ENCODE assay signal across 8 cellular contexts in the genomic region with DNA sequence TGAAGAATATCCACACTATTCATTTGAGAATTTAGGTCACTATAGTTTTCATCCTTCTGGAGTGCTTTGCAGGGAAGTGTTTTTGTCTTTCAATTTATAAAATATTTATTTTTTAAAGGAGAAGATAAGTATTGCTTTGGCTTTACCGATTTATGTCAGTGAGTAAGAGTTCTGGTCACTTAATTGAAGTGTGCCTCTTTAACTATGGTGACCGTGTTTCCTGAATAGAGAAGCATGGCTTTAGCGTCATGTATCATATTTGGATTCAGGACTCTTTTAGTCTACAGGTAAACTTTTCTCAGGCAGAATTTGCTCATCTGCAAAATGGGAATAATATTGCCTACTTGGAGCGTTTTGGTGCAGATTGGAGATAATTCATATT. TPM values are rescaled to one million over a fixed set of nuclear protein-coding genes. Genes with fewer than 3 reads are reported as not detected.
DNase-seq lines count a peak whose midpoint lies in the region; ATAC-seq and TF ChIP-seq lines count a peak whose summit lies in the region.

No MANE protein-coding gene starts in this region.

- ATAC-seq in HG03354 (IDR thresholded peaks at IDR 0.05; ENCODE audit: poor library complexity, severe bottlenecking, unreplicated experiment): peak; percentile 14
- ATAC-seq in body of pancreas: no peak
- no peak for ATAC-seq in mucosa of descending colon

- H3K27ac Mint-ChIP-seq in CD14-positive monocyte: peak overlapping the region; percentile 92 to 98 (median 97)

- H3K4me1 ChIP-seq in body of pancreas (peaks cover 16% of the 10 kb centered on the region), mucosa of descending colon (ENCODE audit: low read depth) (peaks cover 13% of the 10 kb centered on the region)

- H3K4me3 Mint-ChIP-seq in CD14-positive monocyte: peak overlapping the region; percentile 97 to 99

- DNase-seq in CD14-positive monocyte (ENCODE audit: low spot score): no peak
- no peak for DNase-seq in body of pancreas
- DNase-seq in mucosa of descending colon: no peak
- DNase-seq in epidermal melanocyte (ENCODE audit: insufficient read length, low spot score): no peak
- DNase-seq in NCI-H1105 (lab: John Stamatoyannopoulos, UW): no peak
- no peak for DNase-seq in NCI-H2196 treated with DMSO at 0.1 percent for 48 hours (lab: John Stamatoyannopoulos, UW; ENCODE audit: unreplicated experiment)
- no peak for DNase-seq in NCI-H128 (lab: John Stamatoyannopoulos, UW; ENCODE audit: unreplicated experiment)

- H3K27ac ChIP-seq in body of pancreas: peak overlapping the region in 3 of 4 donors; percentile 77 to 94 (median 94)

- peaks cover 0 to 4% of the 10 kb centered on the region in 2 donors for H3K36me3 ChIP-seq in body of pancreas (replicated peaks in 1 of 2; ENCODE audit: insufficient read depth in 1 of 2, low read depth in 2 of 2)
- H3K36me3 ChIP-seq in mucosa of descending colon (ENCODE audit: low read depth): no peaks in the 10 kb centered on the region

- H3K4me3 ChIP-seq in body of pancreas: peak overlapping the region; percentile 73 to 82
- peak overlapping the region; percentile 66 for H3K4me3 ChIP-seq in mucosa of descending colon

- H3K27me3 Mint-ChIP-seq in CD14-positive monocyte (ENCODE audit: low read depth in 3 of 3): peaks cover 4 to 15% (median 5%) of the 10 kb centered on the region in 3 donors

- TF ChIP-seq POLR2A in body of pancreas (IDR thresholded peaks at IDR 0.05): no peak

- TF ChIP-seq CTCF in CD14-positive monocyte (IDR thresholded peaks at IDR 0.05): peak; percentile 22
- no peak for TF ChIP-seq CTCF in body of pancreas (IDR thresholded peaks at IDR 0.05)
- TF ChIP-seq CTCF in mucosa of descending colon (IDR thresholded peaks at IDR 0.05): no peak

- peaks cover 26 to 30% of the 10 kb centered on the region in 2 donors for H3K36me3 Mint-ChIP-seq in CD14-positive monocyte

- peaks cover 22% of the 10 kb centered on the region for H3K4me1 Mint-ChIP-seq in CD14-positive monocyte

- peaks cover 0 to 2% (median 0%) of the 10 kb centered on the region in 7 donors for H3K9me3 Mint-ChIP-seq in CD14-positive monocyte

- intact Hi-C loops in CD14-positive monocyte (cut with micrococcal nuclease): loop anchor here in 1 of 2 donors (10.0 kb wide), 1 partner anchor 128 kb away; a partner anchor contains a TSS
- intact Hi-C loops in body of pancreas (cut with DNase I): no loop called here
- intact Hi-C loops in mucosa of descending colon (cut with DNase I, micrococcal nuclease): no loop called here

- no peaks in the 10 kb centered on the region for H3K27me3 ChIP-seq in body of pancreas

- H3K9me3 ChIP-seq in body of pancreas: no peaks in the 10 kb centered on the region
- H3K9me3 ChIP-seq in mucosa of descending colon: no peaks in the 10 kb centered on the region

- 2 to 3% methylated on average over 4 of the region's 4 CpGs for WGBS in body of pancreas, 2 donors

RNA-seq across cellular contexts. Expression of a gene that starts 0.9 kb away (rescaled TPM):
- polyA plus RNA-seq in CD14-positive monocyte: 1 to 10 TPM; 2.0 to 2.7 TPM
- total RNA-seq in body of pancreas (10 to 100 TPM; 21.0 to 27.4 TPM), mucosa of descending colon (10 to 100 TPM; 20.0 to 28.7 (median 23.9) TPM)
